Comparison of ENCODE assay signal across 18 cellular contexts in genomic region chr16:85605051-85605911, GRCh38. TPM values are rescaled to one million over a fixed set of nuclear protein-coding genes. Genes with fewer than 3 reads are reported as not detected.
DNase-seq lines count a peak whose midpoint lies in the region; ATAC-seq, FAIRE-seq and TF ChIP-seq lines count a peak whose summit lies in the region.
"Had no signal": no experiment of that assay in that cellular context is flagged by ENCODE, and none has a peak within 500 bp of the region (broad histone marks: within the 10 kb centered on the region; RNA-seq: fewer than 3 reads in every experiment).

No MANE protein-coding gene starts in this region.

- H3K4me3 ChIP-seq in LNCaP clone FGC (ENCODE audit: low read depth, low read length), result peak overlapping the region; percentile 32
- no peak overlapping the region for H3K4me3 ChIP-seq in bronchial epithelial cell (ENCODE audit: low read depth, low read length)
- H3K4me3 ChIP-seq in thyroid gland (replicated peaks in 1 of 3), result no peak overlapping the region
- H3K4me3 ChIP-seq: coronary artery, skin epidermis had no signal

- intact Hi-C loops in thyroid gland (cut with DNase I), result loop anchor here (5.0 kb wide), 1 partner anchor 183 kb away; no protein-coding TSS in a partner anchor
- intact Hi-C loops in activated CD4-positive, alpha-beta T cell treated with anti-CD3 and anti-CD28 coated beads for 36 hours (cut with DNase I, micrococcal nuclease), result no loop called here

- peaks cover 76% of the 10 kb centered on the region for H3K4me1 Mint-ChIP-seq in mesothelial cell of epicardium
- peaks cover 10% of the 10 kb centered on the region for H3K4me1 Mint-ChIP-seq in activated CD4-positive, alpha-beta T cell treated with anti-CD3 and anti-CD28 coated beads for 36 hours

- DNase-seq in LNCaP clone FGC (ENCODE audit: low read depth) (no peak), bronchial epithelial cell (ENCODE audit: low read depth) (no peak), mesothelial cell of epicardium (ENCODE audit: low spot score in 2 of 2, unreplicated experiment in 2 of 2) (no peak), thyroid gland (peak; percentile 65 to 67)
- no peak for DNase-seq in activated CD4-positive, alpha-beta T cell treated with anti-CD3 and anti-CD28 coated beads for 36 hours
- no peak for DNase-seq in stimulated activated CD4-positive, alpha-beta T cell treated with anti-CD3 and anti-CD28 coated beads, Interleukin-12 subunit alpha, Interleukin-12 subunit beta, amount 100 ng/mL, for 4 hours
- DNase-seq: activated CD4-positive, alpha-beta T cell treated with anti-CD3 and anti-CD28 coated beads, Interleukin-2, amount 50 U/mL, for 48 hours; activated naive CD4-positive, alpha-beta T cell treated with anti-CD3 and anti-CD28 coated beads for 36 hours; activated T-cell treated with anti-CD3 and anti-CD28 coated beads, Interleukin-2, amount 50 U/mL, for 1 hour; foreskin fibroblast; NCI-H345; stimulated activated CD8-positive, alpha-beta memory T cell treated with anti-CD3 and anti-CD28 coated beads, Interleukin-4, amount 100 ng/mL, for 48 hours had no signal

- H3K9me3 ChIP-seq in thyroid gland, result no peaks in the 10 kb centered on the region

- H3K4me3 Mint-ChIP-seq in mesothelial cell of epicardium, result no peak overlapping the region
- no peak overlapping the region for H3K4me3 Mint-ChIP-seq in activated CD4-positive, alpha-beta T cell treated with anti-CD3 and anti-CD28 coated beads for 36 hours
- H3K4me3 Mint-ChIP-seq: activated naive CD4-positive, alpha-beta T cell treated with anti-CD3 and anti-CD28 coated beads for 36 hours had no signal

- H3K27me3 ChIP-seq in bronchial epithelial cell (ENCODE audit: control insufficient read depth, insufficient read depth, low read length) (peaks cover 5% of the 10 kb centered on the region), thyroid gland (no peaks in the 10 kb centered on the region)

- no peak for TF ChIP-seq POLR2A in thyroid gland (IDR thresholded peaks at IDR 0.05)

- peak; percentile 23 for FAIRE-seq in bronchial epithelial cell (lab: Jason Lieb, UNC)
- FAIRE-seq: astrocyte, HTR-8/SVneo had no signal

- H3K27ac ChIP-seq in thyroid gland, result peak overlapping the region; percentile 31 to 67 (median 65)
- H3K27ac ChIP-seq: coronary artery, parathyroid adenoma, skin epidermis had no signal

- POLR2A ChIA-PET in activated CD4-positive, alpha-beta T cell treated with anti-CD3 and anti-CD28 coated beads for 36 hours (lab: Charles Lee), result no interaction called here

- H3K9me3 Mint-ChIP-seq in mesothelial cell of epicardium, result no peaks in the 10 kb centered on the region
- H3K9me3 Mint-ChIP-seq in activated CD4-positive, alpha-beta T cell treated with anti-CD3 and anti-CD28 coated beads for 36 hours (ENCODE audit: low read depth), result no peaks in the 10 kb centered on the region
- H3K9me3 Mint-ChIP-seq: activated naive CD4-positive, alpha-beta T cell treated with anti-CD3 and anti-CD28 coated beads for 36 hours had no signal

- no peaks in the 10 kb centered on the region for H3K36me3 Mint-ChIP-seq in mesothelial cell of epicardium
- no peaks in the 10 kb centered on the region for H3K36me3 Mint-ChIP-seq in activated CD4-positive, alpha-beta T cell treated with anti-CD3 and anti-CD28 coated beads for 36 hours (ENCODE audit: low read depth)

- no peak for ATAC-seq in GM21423 (IDR thresholded peaks at IDR 0.05; ENCODE audit: unreplicated experiment)
- no peak for ATAC-seq in activated CD4-positive, alpha-beta T cell treated with anti-CD3 and anti-CD28 coated beads for 36 hours

- no peaks in the 10 kb centered on the region for H3K27me3 Mint-ChIP-seq in mesothelial cell of epicardium (ENCODE audit: low read depth)
- H3K27me3 Mint-ChIP-seq in activated CD4-positive, alpha-beta T cell treated with anti-CD3 and anti-CD28 coated beads for 36 hours, result peaks cover 5% of the 10 kb centered on the region

- peaks cover 28 to 62% of the 10 kb centered on the region in 2 donors for H3K4me1 ChIP-seq in thyroid gland

- CTCF ChIA-PET in activated CD4-positive, alpha-beta T cell treated with anti-CD3 and anti-CD28 coated beads for 36 hours (lab: Charles Lee), result interaction anchor here (1.0 kb wide), 1 partner anchor 184 kb away, joined by 3 read pairs; no protein-coding TSS in a partner anchor

- H3K36me3 ChIP-seq in bronchial epithelial cell (ENCODE audit: control insufficient read depth, insufficient read depth, low read length), result no peaks in the 10 kb centered on the region
- H3K36me3 ChIP-seq in thyroid gland, result no peaks in the 10 kb centered on the region

- 20 to 55% methylated on average over 21 to 28 of the region's 28 CpGs for WGBS in thyroid gland, 2 donors

- 0 out of 2 replicates have a peak, but pooled peaks have one; percentile 14 for TF ChIP-seq CTCF in LNCaP clone FGC (IDR thresholded peaks at IDR 0.05; ENCODE audit: control insufficient read depth, extremely low read depth, insufficient read depth)
- TF ChIP-seq CTCF in bronchial epithelial cell (IDR thresholded peaks at IDR 0.05; ENCODE audit: insufficient read depth, low read length, severe bottlenecking), result no peak
- TF ChIP-seq CTCF in mesothelial cell of epicardium (IDR thresholded peaks at IDR 0.05; ENCODE audit: unreplicated experiment), result no peak
- no peak for TF ChIP-seq CTCF in thyroid gland (IDR thresholded peaks at IDR 0.05)

- peak overlapping the region; percentile 50 for H3K27ac Mint-ChIP-seq in mesothelial cell of epicardium
- no peak overlapping the region for H3K27ac Mint-ChIP-seq in activated CD4-positive, alpha-beta T cell treated with anti-CD3 and anti-CD28 coated beads for 36 hours
- H3K27ac Mint-ChIP-seq: activated naive CD4-positive, alpha-beta T cell treated with anti-CD3 and anti-CD28 coated beads for 36 hours had no signal

RNA-seq across cellular contexts. Expression of gene GSE1, which starts 7.8 kb away (rescaled TPM):
- total RNA-seq in bronchial epithelial cell (12.9 and 25.5 TPM in 2 replicates), mesothelial cell of epicardium (193 to 218 TPM (median 208 TPM) in 3 replicates), thyroid gland (100 to 1,000 TPM in 1 of 4 donors, 10 to 100 TPM in 3; 54.2 to 155 (median 71.9) TPM)
- total RNA-seq in activated CD4-positive, alpha-beta T cell treated with anti-CD3 and anti-CD28 coated beads for 36 hours, result 10 to 100 TPM; 13.2 to 13.5 TPM

Comparison
In these comparisons a context has a peak if more than half of its experiments do, and no peak if none do; other contexts are left out.
1. DNase-seq: peak in thyroid gland (2 of 2); none in LNCaP clone FGC (single experiment), bronchial epithelial cell (single experiment), mesothelial cell of epicardium (0 of 2), activated CD4-positive, alpha-beta T cell treated with anti-CD3 and anti-CD28 coated beads for 36 hours (single experiment) and stimulated activated CD4-positive, alpha-beta T cell treated with anti-CD3 and anti-CD28 coated beads, Interleukin-12 subunit alpha, Interleukin-12 subunit beta, amount 100 ng/mL, for 4 hours (single experiment).